In genomic region chr2:162217596-162217995, GRCh38 we compare ENCODE assay signal across 24 cellular contexts. TPM values are rescaled to one million over a fixed set of nuclear protein-coding genes. Genes with fewer than 3 reads are reported as not detected.
DNase-seq lines count a peak whose midpoint lies in the region; ATAC-seq, FAIRE-seq and TF ChIP-seq lines count a peak whose summit lies in the region.
"Had no signal": no experiment of that assay in that cellular context is flagged by ENCODE, and none has a peak within 500 bp of the region (broad histone marks: within the 10 kb centered on the region; RNA-seq: fewer than 3 reads in every experiment).

No MANE protein-coding gene starts in this region.

- H4K8ac ChIP-seq in mesenchymal stem cell (ENCODE audit: low read length), result no peak overlapping the region

- TF ChIP-seq CTCF in D721Med (IDR thresholded peaks at IDR 0.05; ENCODE audit: insufficient read depth, missing control alignments) (no peak), ascending aorta (IDR thresholded peaks at IDR 0.05) (no peak)

- peak; percentile 80 for ATAC-seq in SK-N-SH treated with all-trans-retinoic acid at 6 μM for 48 hours
- ATAC-seq in GM21619 (IDR thresholded peaks at IDR 0.05; ENCODE audit: unreplicated experiment), result no peak
- ATAC-seq: PC-3 had no signal

- peaks cover 0 to 97% of the 10 kb centered on the region in 2 experiments for H3K36me3 ChIP-seq in mesenchymal stem cell (ENCODE audit: control insufficient read depth in 1 of 2, insufficient read depth in 2 of 2, low read depth in 1 of 2, low read length in 2 of 2)
- no peaks in the 10 kb centered on the region for H3K36me3 ChIP-seq in ascending aorta
- H3K36me3 ChIP-seq: BE2C had no signal

- H2BK12ac ChIP-seq in mesenchymal stem cell (ENCODE audit: low read length in 2 of 2), result no peak overlapping the region

- H3K4me3 ChIP-seq in mesenchymal stem cell (ENCODE audit: insufficient read depth in 1 of 2, low read depth in 1 of 2, low read length in 2 of 2) (no peak overlapping the region), ascending aorta (no peak overlapping the region)

- H3K9me3 ChIP-seq in mesenchymal stem cell (ENCODE audit: control insufficient read depth, low read length) (no peaks in the 10 kb centered on the region), ascending aorta (no peaks in the 10 kb centered on the region)
- H3K9me3 ChIP-seq: BE2C, Caco-2 had no signal

- H2BK15ac ChIP-seq in mesenchymal stem cell (ENCODE audit: low read depth, poor library complexity, severe bottlenecking), result no peak overlapping the region

- FAIRE-seq in D721Med (lab: Jason Lieb, UNC), result no peak
- FAIRE-seq: GM12892 had no signal

- H2BK120ac ChIP-seq in mesenchymal stem cell (ENCODE audit: low read depth, low read length), result no peak overlapping the region

- H3K14ac ChIP-seq in mesenchymal stem cell (ENCODE audit: low read length in 2 of 2), result no peak overlapping the region

- H2AFZ ChIP-seq in mesenchymal stem cell (ENCODE audit: low read depth, low read length), result no peak overlapping the region

- H3K27ac ChIP-seq in mesenchymal stem cell (ENCODE audit: low read length, poor library complexity, severe bottlenecking) (no peak overlapping the region), ascending aorta (no peak overlapping the region)
- H3K27ac ChIP-seq: HL-60, RWPE1 had no signal

- H3K79me1 ChIP-seq in mesenchymal stem cell (replicated peaks; ENCODE audit: low read length, poor library complexity, severe bottlenecking), result no peaks in the 10 kb centered on the region

- H3K27me3 ChIP-seq in mesenchymal stem cell (ENCODE audit: control insufficient read depth in 1 of 2, insufficient read depth in 1 of 2, low read length in 2 of 2) (no peaks in the 10 kb centered on the region), ascending aorta (no peaks in the 10 kb centered on the region)
- H3K27me3 ChIP-seq: BE2C had no signal

- H4K91ac ChIP-seq in mesenchymal stem cell (ENCODE audit: low read length), result no peak overlapping the region

- peak overlapping the region; percentile 5 for H3K9ac ChIP-seq in mesenchymal stem cell (ENCODE audit: low read length)

- H3K4me1 ChIP-seq in mesenchymal stem cell (ENCODE audit: control insufficient read depth, insufficient read depth, low read depth, low read length), result no peaks in the 10 kb centered on the region
- H3K4me1 ChIP-seq in ascending aorta, result no peaks in the 10 kb centered on the region
- H3K4me1 ChIP-seq: BE2C, Caco-2 had no signal

- H2AK5ac ChIP-seq in mesenchymal stem cell (ENCODE audit: low read length, severe bottlenecking), result no peak overlapping the region

- no peak overlapping the region for H3K23ac ChIP-seq in mesenchymal stem cell (ENCODE audit: low read length in 2 of 2)

- WGBS in mesenchymal stem cell, result no CpG with 5 or more reads among the region's 1 CpG

- H3K18ac ChIP-seq in mesenchymal stem cell (ENCODE audit: low read depth in 1 of 2, low read length in 2 of 2), result no peak overlapping the region

- H3K4ac ChIP-seq in mesenchymal stem cell (ENCODE audit: low read depth in 1 of 2, low read length in 2 of 2), result no peak overlapping the region

- DNase-seq in GM03348 (ENCODE audit: low spot score) (peak; percentile 47), fibroblast of peridontal ligament (ENCODE audit: extremely low read depth) (peak; percentile 92), mesenchymal stem cell (no peak), D721Med (ENCODE audit: insufficient read length, low spot score) (no peak), ascending aorta (ENCODE audit: low spot score in 2 of 2) (no peak)
- no peak for DNase-seq in effector CD4-positive, alpha-beta T cell
- DNase-seq: ACHN; BE2C; Caco-2; CD4-positive, alpha-beta T cell; DMS53; EL; H7; NCI-H1417 treated with DMSO at 0.1 percent for 48 hours; NCI-H187 treated with DMSO at 0.1 percent for 48 hours; NCI-H2227 treated with DMSO at 0.1 percent for 48 hours; NCI-H510A treated with DMSO at 0.1 percent for 48 hours; PC-3; SIG-M5 had no signal

- no peak overlapping the region for H3K4me2 ChIP-seq in mesenchymal stem cell (ENCODE audit: low read length, poor library complexity, severe bottlenecking)

- intact Hi-C loops in ascending aorta (cut with DNase I), result no loop called here

- no peak overlapping the region for H2BK5ac ChIP-seq in mesenchymal stem cell (ENCODE audit: low read depth, low read length, poor library complexity, severe bottlenecking)

TF ChIP-seq in SK-N-SH treated with all-trans-retinoic acid at 6 μM for 48 hours, 23 proteins besides CTCF, POLR2A, EP300 and RAD21:
- TF ChIP-seq RARB (CRISPR knock-in tag; IDR thresholded peaks at IDR 0.05), result no peak
- TF ChIP-seq TCF4 (CRISPR knock-in tag; IDR thresholded peaks at IDR 0.05; ENCODE audit: borderline replicate concordance), result peak; percentile 86
- TF ChIP-seq OSR1 (CRISPR knock-in tag; IDR thresholded peaks at IDR 0.05), result no peak
TF ChIP-seq in SK-N-SH treated with all-trans-retinoic acid at 6 μM for 48 hours: peak in this region for 1.

RNA-seq across cellular contexts. Expression of gene FAP, which starts 25.6 kb away (rescaled TPM):
- 13.0 TPM for polyA plus RNA-seq in mesenchymal stem cell (2013, experiment 1 of 2)
- polyA plus RNA-seq in mesenchymal stem cell (2013, experiment 2 of 2), result 17.5 TPM
- total RNA-seq in ascending aorta, result 16.7 TPM
- total RNA-seq: Caco-2; CD4-positive, alpha-beta T cell; H7; PC-3 had no signal

Comparison
In these comparisons a context has a peak if more than half of its experiments do, and no peak if none do; other contexts are left out.
1. DNase-seq: peak in GM03348 (single experiment) and fibroblast of peridontal ligament (single experiment); none in mesenchymal stem cell (single experiment), D721Med (single experiment), effector CD4-positive, alpha-beta T cell (single experiment) and ascending aorta (0 of 2).